In genomic region chr16:88591577-88592021, GRCh38 we compare ENCODE assay signal across 11 cellular contexts. TPM values are rescaled to one million over a fixed set of nuclear protein-coding genes. Genes with fewer than 3 reads are reported as not detected.
DNase-seq lines count a peak whose midpoint lies in the region; ATAC-seq and TF ChIP-seq lines count a peak whose summit lies in the region.
"Had no signal": no experiment of that assay in that cellular context is flagged by ENCODE, and none has a peak within 500 bp of the region (broad histone marks: within the 10 kb centered on the region; RNA-seq: fewer than 3 reads in every experiment).

No MANE protein-coding gene starts in this region.

- in situ Hi-C loops in HAP-1 (cut with MboI; ENCODE audit: low sequenced_read_pairs) = no loop called here

- 84% methylated on average over 10 of the region's 10 CpGs for WGBS in prostate gland

- H3K4me1 Mint-ChIP-seq in CD4-positive, CD25-positive, alpha-beta regulatory T cell = peaks cover 21 to 77% (median 52%) of the 10 kb centered on the region in 4 donors
- H3K4me1 Mint-ChIP-seq in chondrocyte (ENCODE audit: low read depth) = no peaks in the 10 kb centered on the region

- no peaks in the 10 kb centered on the region for H3K9me3 ChIP-seq in CD4-positive, CD25-positive, alpha-beta regulatory T cell (ENCODE audit: control insufficient read depth in 2 of 2, low read length in 2 of 2)
- H3K9me3 ChIP-seq in prostate gland (no peaks in the 10 kb centered on the region), HAP-1 (no peaks in the 10 kb centered on the region)
- H3K9me3 ChIP-seq: pancreas, SJSA1, upper lobe of left lung had no signal

- peak; percentile 13 to 66 (median 47) for DNase-seq in CD4-positive, CD25-positive, alpha-beta regulatory T cell
- peak; percentile 63 to 71 for DNase-seq in activated T-cell treated with anti-CD3 and anti-CD28 coated beads, Interleukin-2, amount 50 U/mL, for 48 hours
- peak; percentile 65 for DNase-seq in pons (ENCODE audit: low spot score)
- DNase-seq in chondrocyte (ENCODE audit: low spot score) = no peak
- no peak for DNase-seq in prostate gland (ENCODE audit: low spot score)
- DNase-seq in HAP-1 (ENCODE audit: low spot score in 2 of 2) = no peak
- DNase-seq: pancreas had no signal

- intact Hi-C loops in prostate gland (cut with DNase I) = no loop called here

- no peaks in the 10 kb centered on the region for H3K27me3 Mint-ChIP-seq in CD4-positive, CD25-positive, alpha-beta regulatory T cell
- no peaks in the 10 kb centered on the region for H3K27me3 Mint-ChIP-seq in chondrocyte (ENCODE audit: low read depth)

- H3K4me3 Mint-ChIP-seq in CD4-positive, CD25-positive, alpha-beta regulatory T cell = peak overlapping the region; percentile 82 to 95 (median 86)
- H3K4me3 Mint-ChIP-seq in chondrocyte (ENCODE audit: unreplicated experiment) = no peak overlapping the region

- no peak for TF ChIP-seq CTCF in chondrocyte (IDR thresholded peaks at IDR 0.05)
- no peak for TF ChIP-seq CTCF in prostate gland (IDR thresholded peaks at IDR 0.05)

- peaks cover 21% of the 10 kb centered on the region for H3K36me3 ChIP-seq in CD4-positive, CD25-positive, alpha-beta regulatory T cell (ENCODE audit: control insufficient read depth, insufficient read depth, low read length)
- H3K36me3 ChIP-seq in prostate gland (peaks cover 0 to 10% of the 10 kb centered on the region in 2 donors), HAP-1 (replicated peaks) (peaks cover 48% of the 10 kb centered on the region)

- H3K27me3 ChIP-seq in CD4-positive, CD25-positive, alpha-beta regulatory T cell (ENCODE audit: control insufficient read depth, insufficient read depth, low read length) = no peaks in the 10 kb centered on the region
- no peaks in the 10 kb centered on the region for H3K27me3 ChIP-seq in prostate gland (replicated peaks; ENCODE audit: insufficient read depth)
- H3K27me3 ChIP-seq in HAP-1 (ENCODE audit: low read depth) = no peaks in the 10 kb centered on the region
- H3K27me3 ChIP-seq: pancreas, SJSA1, upper lobe of left lung had no signal

- peak overlapping the region; percentile 86 for H3K27ac ChIP-seq in CD4-positive, CD25-positive, alpha-beta regulatory T cell (ENCODE audit: insufficient read depth, low read length, poor library complexity, severe bottlenecking)
- no peak overlapping the region for H3K27ac ChIP-seq in prostate gland
- H3K27ac ChIP-seq: pancreas, SJSA1 had no signal

- H3K27ac Mint-ChIP-seq in CD4-positive, CD25-positive, alpha-beta regulatory T cell = peak overlapping the region; percentile 96 to 98 (median 98)
- no peak overlapping the region for H3K27ac Mint-ChIP-seq in chondrocyte (ENCODE audit: unreplicated experiment)

- peaks cover 66% of the 10 kb centered on the region for H3K4me1 ChIP-seq in CD4-positive, CD25-positive, alpha-beta regulatory T cell (ENCODE audit: control insufficient read depth, insufficient read depth, low read length, poor library complexity, severe bottlenecking)
- H3K4me1 ChIP-seq in prostate gland (replicated peaks) (no peaks in the 10 kb centered on the region), HAP-1 (no peaks in the 10 kb centered on the region)
- H3K4me1 ChIP-seq: pancreas, SJSA1, upper lobe of left lung had no signal

- no peaks in the 10 kb centered on the region for H3K9me3 Mint-ChIP-seq in CD4-positive, CD25-positive, alpha-beta regulatory T cell
- H3K9me3 Mint-ChIP-seq in chondrocyte (ENCODE audit: low read depth) = no peaks in the 10 kb centered on the region

- peak overlapping the region; percentile 89 for H3K4me3 ChIP-seq in CD4-positive, CD25-positive, alpha-beta regulatory T cell (ENCODE audit: low read depth, low read length)
- H3K4me3 ChIP-seq in prostate gland (no peak overlapping the region), HAP-1 (no peak overlapping the region)
- H3K4me3 ChIP-seq: pancreas, SJSA1, upper lobe of left lung had no signal

- no peak for TF ChIP-seq POLR2A in prostate gland (IDR thresholded peaks at IDR 0.05)

- H3K36me3 Mint-ChIP-seq in CD4-positive, CD25-positive, alpha-beta regulatory T cell = peaks cover 32% of the 10 kb centered on the region
- H3K36me3 Mint-ChIP-seq in chondrocyte (ENCODE audit: low read depth) = peaks cover 36% of the 10 kb centered on the region

- no peak for ATAC-seq in CD4-positive, CD25-positive, alpha-beta regulatory T cell (ENCODE audit: low read depth in 2 of 2)
- peak; percentile 65 for ATAC-seq in HG03432 (IDR thresholded peaks at IDR 0.05; ENCODE audit: unreplicated experiment)
- no peak for ATAC-seq in GM18511 (IDR thresholded peaks at IDR 0.05; ENCODE audit: unreplicated experiment)

RNA-seq across cellular contexts. Expression of gene ZC3H18, which starts 21.4 kb away (rescaled TPM):
- 162 TPM for total RNA-seq in CD4-positive, CD25-positive, alpha-beta regulatory T cell
- 10 to 100 TPM; 10.9 to 15.3 (median 12.8) TPM for polyA plus RNA-seq in CD4-positive, CD25-positive, alpha-beta regulatory T cell
- total RNA-seq in chondrocyte (32.1 to 38.4 TPM (median 36.7 TPM) in 3 replicates), prostate gland (10 to 100 TPM; 26.7 to 50.7 TPM)

RNA-seq across cellular contexts. Expression of gene IL17C, which starts 46.8 kb away (rescaled TPM):
- total RNA-seq in CD4-positive, CD25-positive, alpha-beta regulatory T cell = 1.2 TPM
- polyA plus RNA-seq in CD4-positive, CD25-positive, alpha-beta regulatory T cell = not detected
- total RNA-seq in chondrocyte = not detected in 3 replicates
- under 1 TPM in 1 of 2 donors, not detected in 1; 0.97 TPM for total RNA-seq in prostate gland
- total RNA-seq: pancreas, SJSA1 had no signal

RNA-seq across cellular contexts. Expression of gene CYBA, which starts 59.3 kb away (rescaled TPM):
- 351 TPM for total RNA-seq in CD4-positive, CD25-positive, alpha-beta regulatory T cell
- polyA plus RNA-seq in CD4-positive, CD25-positive, alpha-beta regulatory T cell = 100 to 1,000 TPM; 707 to 964 (median 782) TPM
- total RNA-seq in chondrocyte (13.4 to 55.1 TPM (median 51.7 TPM) in 3 replicates), prostate gland (100 to 1,000 TPM in 1 of 2 donors, 10 to 100 TPM in 1; 86.0 to 155 TPM)
- total RNA-seq: SJSA1 had no signal

Comparison
In these comparisons a context has a peak if more than half of its experiments do, and no peak if none do; other contexts are left out.
1. DNase-seq: peak in CD4-positive, CD25-positive, alpha-beta regulatory T cell (3 of 3), activated T-cell treated with anti-CD3 and anti-CD28 coated beads, Interleukin-2, amount 50 U/mL, for 48 hours (2 of 2) and pons (single experiment); none in chondrocyte (single experiment), prostate gland (single experiment) and HAP-1 (0 of 2).